In genomic region chr6:38583523-38583922, GRCh38 we compare ENCODE assay signal across 29 cellular contexts.
"Had no signal": no experiment of that assay in that cellular context is flagged by ENCODE, and none has a peak within 500 bp of the region (broad histone marks: within the 10 kb centered on the region; RNA-seq: fewer than 3 reads in every experiment).

No MANE protein-coding gene starts in this region.

- H3K4me1 Mint-ChIP-seq: natural killer cell, nephron, neural progenitor cell had no signal

- H3K27me3 Mint-ChIP-seq: naive thymus-derived CD4-positive, alpha-beta T cell; progenitor cell of endocrine pancreas; stimulated activated naive B cell treated with anti-CD40 and anti-IgM and Interleukin-4, amounts not matched to agents 10 μg/mL and 1 μg/mL and 100 μg/mL, for 72 hours; stimulated activated naive CD8-positive, alpha-beta T cell treated with anti-CD3 and anti-CD28 coated beads, Interleukin-15, Interleukin-2, amounts not matched to agents 100 ng/mL and 50 ng/mL, for 24 hours; type B pancreatic cell had no signal

- H3K4me3 ChIP-seq: neural progenitor cell, ovary, psoas muscle, right lobe of liver, sigmoid colon, stomach, thoracic aorta, tibial artery, transverse colon, upper lobe of right lung, vagina had no signal

- H3K9me3 Mint-ChIP-seq: naive thymus-derived CD4-positive, alpha-beta T cell; natural killer cell; nephron; neural progenitor cell; stimulated activated effector memory CD8-positive, alpha-beta T cell treated with anti-CD3 and anti-CD28 coated beads, Interleukin-12 subunit alpha, Interleukin-12 subunit beta, amount 100 ng/mL, for 72 hours; stimulated activated naive B cell treated with anti-CD40 and anti-IgM and Interleukin-4, amounts not matched to agents 10 μg/mL and 1 μg/mL and 100 μg/mL, for 72 hours; stimulated activated naive CD8-positive, alpha-beta T cell treated with anti-CD3 and anti-CD28 coated beads, Interleukin-15, Interleukin-2, amounts not matched to agents 100 ng/mL and 50 ng/mL, for 24 hours; type B pancreatic cell had no signal

- H3K27ac Mint-ChIP-seq: naive thymus-derived CD4-positive, alpha-beta T cell; natural killer cell; nephron; neural progenitor cell; progenitor cell of endocrine pancreas; stimulated activated effector memory CD8-positive, alpha-beta T cell treated with anti-CD3 and anti-CD28 coated beads, Interleukin-12 subunit alpha, Interleukin-12 subunit beta, amount 100 ng/mL, for 72 hours; stimulated activated naive B cell treated with anti-CD40 and anti-IgM and Interleukin-4, amounts not matched to agents 10 μg/mL and 1 μg/mL and 100 μg/mL, for 72 hours; stimulated activated naive CD8-positive, alpha-beta T cell treated with anti-CD3 and anti-CD28 coated beads, Interleukin-15, Interleukin-2, amounts not matched to agents 100 ng/mL and 50 ng/mL, for 24 hours; type B pancreatic cell had no signal

- H3K27ac ChIP-seq: neural progenitor cell, ovary, parathyroid adenoma, psoas muscle, right lobe of liver, sigmoid colon, stomach, thoracic aorta, tibial artery, transverse colon, upper lobe of right lung, vagina had no signal

- H3K9me3 ChIP-seq: ovary, psoas muscle, right lobe of liver, sigmoid colon, stomach, thoracic aorta, tibial artery, transverse colon, upper lobe of right lung, vagina had no signal

- H3K27me3 ChIP-seq: neural progenitor cell, ovary, right lobe of liver, sigmoid colon, stomach, tibial artery, transverse colon, upper lobe of right lung, vagina had no signal

- DNase-seq: naive thymus-derived CD4-positive, alpha-beta T cell; natural killer cell; occipital lobe; ovary; posterior cingulate gyrus; psoas muscle; right cardiac atrium; right lobe of liver; sigmoid colon; small intestine; stimulated activated CD4-positive, alpha-beta T cell treated with anti-CD3 and anti-CD28 coated beads, Interleukin-15, amount 100 ng/mL, for 24 hours; stimulated activated CD4-positive, alpha-beta T cell treated with anti-CD3 and anti-CD28 coated beads, Interleukin-2, amount 100 ng/mL, for 24 hours; stimulated activated CD4-positive, alpha-beta T cell treated with anti-CD3 and anti-CD28 coated beads, Interleukin-2, amount 100 ng/mL, for 48 hours; stimulated activated CD4-positive, alpha-beta T cell treated with anti-CD3 and anti-CD28 coated beads, Interleukin-4, amount 100 ng/mL, for 24 hours; stimulated activated naive B cell treated with anti-CD40 and anti-IgM and Interleukin-4, amounts not matched to agents 10 μg/mL and 1 μg/mL and 100 μg/mL, for 72 hours; stimulated activated naive CD4-positive, alpha-beta T cell treated with Interleukin-2 at 50 U/mL for 16 hours; stomach; tibial artery; transverse colon; upper lobe of right lung had no signal

- H3K4me3 Mint-ChIP-seq: naive thymus-derived CD4-positive, alpha-beta T cell; natural killer cell; nephron; neural progenitor cell; stimulated activated effector memory CD8-positive, alpha-beta T cell treated with anti-CD3 and anti-CD28 coated beads, Interleukin-12 subunit alpha, Interleukin-12 subunit beta, amount 100 ng/mL, for 72 hours; stimulated activated naive B cell treated with anti-CD40 and anti-IgM and Interleukin-4, amounts not matched to agents 10 μg/mL and 1 μg/mL and 100 μg/mL, for 72 hours; stimulated activated naive CD8-positive, alpha-beta T cell treated with anti-CD3 and anti-CD28 coated beads, Interleukin-15, Interleukin-2, amounts not matched to agents 100 ng/mL and 50 ng/mL, for 24 hours; type B pancreatic cell had no signal

- H3K36me3 Mint-ChIP-seq: natural killer cell, type B pancreatic cell had no signal

- ATAC-seq: naive thymus-derived CD4-positive, alpha-beta T cell; natural killer cell; psoas muscle; right cardiac atrium; right lobe of liver; stimulated activated effector memory CD8-positive, alpha-beta T cell treated with anti-CD3 and anti-CD28 coated beads, Interleukin-12 subunit alpha, Interleukin-12 subunit beta, amount 100 ng/mL, for 72 hours; stimulated activated naive B cell treated with anti-CD40 and anti-IgM and Interleukin-4, amounts not matched to agents 10 μg/mL and 1 μg/mL and 100 μg/mL, for 72 hours; upper lobe of right lung had no signal

- H3K4me1 ChIP-seq: neural progenitor cell, psoas muscle, right lobe of liver, sigmoid colon, stomach, tibial artery, transverse colon, upper lobe of right lung, vagina had no signal

- H3K36me3 ChIP-seq: neural progenitor cell, ovary, thoracic aorta, vagina had no signal
